In the genomic region with DNA sequence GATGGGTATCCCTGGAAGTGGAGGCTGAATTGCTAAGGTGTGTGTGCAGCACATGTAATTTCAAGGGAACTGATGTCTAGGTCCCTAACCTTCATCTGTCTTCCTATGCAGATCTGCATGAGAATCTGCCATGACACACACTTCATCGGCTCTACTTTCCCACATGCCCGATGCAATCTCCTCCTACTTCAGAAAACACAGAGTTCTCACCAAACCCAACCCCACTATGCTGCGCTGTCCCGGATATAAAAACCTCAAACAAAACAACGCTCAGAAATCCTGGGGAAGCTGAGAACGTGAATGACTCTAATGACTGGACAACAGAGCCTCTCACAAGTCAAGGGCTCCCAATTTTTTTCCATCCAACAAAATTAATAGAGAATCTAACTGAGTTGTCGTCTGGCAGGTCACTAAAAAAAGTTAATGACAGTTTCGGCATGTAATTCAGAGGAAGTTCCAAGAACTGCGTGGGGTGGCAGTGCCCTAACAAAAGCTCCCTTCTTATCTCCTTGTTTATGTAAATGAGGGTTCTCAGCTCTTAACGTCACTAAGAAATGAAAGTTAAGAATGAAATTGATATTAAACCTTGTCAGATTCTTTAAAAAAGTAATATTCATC, we compare ENCODE assay signal across 7 cellular contexts.
DNase-seq lines count a peak whose midpoint lies in the region; ATAC-seq and TF ChIP-seq lines count a peak whose summit lies in the region.

No MANE protein-coding gene starts in this region.

- peak overlapping the region; percentile 2 for H3K4me3 Mint-ChIP-seq in dendritic cell treated with granulocyte-macrophage colony-stimulating factor and Interleukin-4, amounts not matched to agents 40 ng/mL and 50 ng/mL, for 4 days
- H3K4me3 Mint-ChIP-seq in stimulated activated memory B cell treated with anti-CD40 and anti-IgM and Interleukin-4, amounts not matched to agents 10 μg/mL and 1 μg/mL and 100 μg/mL, for 72 hours = peak overlapping the region; percentile 7

- DNase-seq in kidney tubule cell (ENCODE audit: low spot score) (no peak), RPMI8226 (no peak)

- ATAC-seq in GM21390 (IDR thresholded peaks at IDR 0.05; ENCODE audit: unreplicated experiment) (peak; percentile 79), GM19328 (IDR thresholded peaks at IDR 0.05; ENCODE audit: unreplicated experiment) (no peak)
- no peak for ATAC-seq in stimulated activated memory B cell treated with anti-CD40 and anti-IgM and Interleukin-4, amounts not matched to agents 10 μg/mL and 1 μg/mL and 100 μg/mL, for 72 hours

- H3K36me3 Mint-ChIP-seq in dendritic cell treated with granulocyte-macrophage colony-stimulating factor and Interleukin-4, amounts not matched to agents 40 ng/mL and 50 ng/mL, for 4 days (ENCODE audit: low read depth) = peaks cover 8% of the 10 kb centered on the region
- H3K36me3 Mint-ChIP-seq in stimulated activated memory B cell treated with anti-CD40 and anti-IgM and Interleukin-4, amounts not matched to agents 10 μg/mL and 1 μg/mL and 100 μg/mL, for 72 hours = peaks cover 10% of the 10 kb centered on the region

- peak overlapping the region; percentile 5 for H3K27ac Mint-ChIP-seq in dendritic cell treated with granulocyte-macrophage colony-stimulating factor and Interleukin-4, amounts not matched to agents 40 ng/mL and 50 ng/mL, for 4 days
- H3K27ac Mint-ChIP-seq in stimulated activated memory B cell treated with anti-CD40 and anti-IgM and Interleukin-4, amounts not matched to agents 10 μg/mL and 1 μg/mL and 100 μg/mL, for 72 hours = no peak overlapping the region

- no peak overlapping the region for H3K9ac ChIP-seq in OCI-LY1 (ENCODE audit: low read length)

- H3K79me2 ChIP-seq in OCI-LY1 (ENCODE audit: insufficient read depth, low read length) = no peaks in the 10 kb centered on the region

- peaks cover 12% of the 10 kb centered on the region for H3K4me1 Mint-ChIP-seq in dendritic cell treated with granulocyte-macrophage colony-stimulating factor and Interleukin-4, amounts not matched to agents 40 ng/mL and 50 ng/mL, for 4 days (ENCODE audit: low read depth)
- H3K4me1 Mint-ChIP-seq in stimulated activated memory B cell treated with anti-CD40 and anti-IgM and Interleukin-4, amounts not matched to agents 10 μg/mL and 1 μg/mL and 100 μg/mL, for 72 hours = peaks cover 16% of the 10 kb centered on the region

- H2AFZ ChIP-seq in OCI-LY1 (ENCODE audit: low read length) = no peak overlapping the region

- H3K4me3 ChIP-seq in OCI-LY1 (ENCODE audit: low read depth, low read length, poor library complexity, severe bottlenecking) = peak overlapping the region; percentile 34

- intact Hi-C loops in dendritic cell treated with granulocyte-macrophage colony-stimulating factor and Interleukin-4, amounts not matched to agents 40 ng/mL and 50 ng/mL, for 4 days (cut with micrococcal nuclease) = no loop called here

- no peaks in the 10 kb centered on the region for H3K36me3 ChIP-seq in OCI-LY1 (ENCODE audit: insufficient read depth, low read length)

- no peaks in the 10 kb centered on the region for H4K20me1 ChIP-seq in OCI-LY1 (ENCODE audit: insufficient read depth, low read length)

- TF ChIP-seq CTCF in OCI-LY1 (IDR thresholded peaks at IDR 0.05; ENCODE audit: low read length) = no peak

- H3K27me3 ChIP-seq in OCI-LY1 (ENCODE audit: insufficient read depth, low read length) = no peaks in the 10 kb centered on the region

- H3K4me1 ChIP-seq in OCI-LY1 (ENCODE audit: insufficient read depth, low read length, severe bottlenecking) = peaks cover 13% of the 10 kb centered on the region

- H3K27me3 Mint-ChIP-seq in dendritic cell treated with granulocyte-macrophage colony-stimulating factor and Interleukin-4, amounts not matched to agents 40 ng/mL and 50 ng/mL, for 4 days = no peaks in the 10 kb centered on the region
- H3K27me3 Mint-ChIP-seq in stimulated activated memory B cell treated with anti-CD40 and anti-IgM and Interleukin-4, amounts not matched to agents 10 μg/mL and 1 μg/mL and 100 μg/mL, for 72 hours = no peaks in the 10 kb centered on the region

- H3K9me3 Mint-ChIP-seq in dendritic cell treated with granulocyte-macrophage colony-stimulating factor and Interleukin-4, amounts not matched to agents 40 ng/mL and 50 ng/mL, for 4 days = no peaks in the 10 kb centered on the region
- H3K9me3 Mint-ChIP-seq in stimulated activated memory B cell treated with anti-CD40 and anti-IgM and Interleukin-4, amounts not matched to agents 10 μg/mL and 1 μg/mL and 100 μg/mL, for 72 hours = no peaks in the 10 kb centered on the region

- H3K4me2 ChIP-seq in OCI-LY1 (ENCODE audit: low read length) = peak overlapping the region; percentile 60

- no peaks in the 10 kb centered on the region for H3K9me2 ChIP-seq in OCI-LY1 (ENCODE audit: low read depth, low read length)

- H3K27ac ChIP-seq in OCI-LY1 (ENCODE audit: low read depth, low read length, poor library complexity, severe bottlenecking) = no peak overlapping the region

- no peaks in the 10 kb centered on the region for H3K9me3 ChIP-seq in OCI-LY1 (ENCODE audit: low read length)

- H3F3A ChIP-seq in OCI-LY1 (ENCODE audit: insufficient read depth, low read length) = no peaks in the 10 kb centered on the region
